In genomic region chr6:119922814-119923213, GRCh38 we compare ENCODE assay signal across 1 cellular context.
TF ChIP-seq lines count a peak whose summit lies in the region.

No MANE protein-coding gene starts in this region.

TF ChIP-seq in SK-N-SH treated with all-trans-retinoic acid at 6 μM for 48 hours, 23 proteins besides CTCF, POLR2A, EP300 and RAD21 (continued from another document):
- TF ChIP-seq, protein P1, sequence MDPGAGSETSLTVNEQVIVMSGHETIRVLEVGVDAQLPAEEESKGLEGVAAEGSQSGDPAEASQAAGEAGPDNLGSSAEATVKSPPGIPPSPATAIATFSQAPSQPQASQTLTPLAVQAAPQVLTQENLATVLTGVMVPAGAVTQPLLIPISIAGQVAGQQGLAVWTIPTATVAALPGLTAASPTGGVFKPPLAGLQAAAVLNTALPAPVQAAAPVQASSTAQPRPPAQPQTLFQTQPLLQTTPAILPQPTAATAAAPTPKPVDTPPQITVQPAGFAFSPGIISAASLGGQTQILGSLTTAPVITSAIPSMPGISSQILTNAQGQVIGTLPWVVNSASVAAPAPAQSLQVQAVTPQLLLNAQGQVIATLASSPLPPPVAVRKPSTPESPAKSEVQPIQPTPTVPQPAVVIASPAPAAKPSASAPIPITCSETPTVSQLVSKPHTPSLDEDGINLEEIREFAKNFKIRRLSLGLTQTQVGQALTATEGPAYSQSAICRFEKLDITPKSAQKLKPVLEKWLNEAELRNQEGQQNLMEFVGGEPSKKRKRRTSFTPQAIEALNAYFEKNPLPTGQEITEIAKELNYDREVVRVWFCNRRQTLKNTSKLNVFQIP (CRISPR knock-in tag; IDR thresholded peaks at IDR 0.05; ENCODE audit: borderline replicate concordance, low read depth), result no peak
TF ChIP-seq in SK-N-SH treated with all-trans-retinoic acid at 6 μM for 48 hours: peak in this region for 1.
